ENCODE assay signal across 8 cellular contexts in genomic region chr9:76658510-76659231, GRCh38.
DNase-seq lines count a peak whose midpoint lies in the region; ATAC-seq, FAIRE-seq and TF ChIP-seq lines count a peak whose summit lies in the region.

No MANE protein-coding gene starts in this region.

- H3K27me3 ChIP-seq in kidney epithelial cell (ENCODE audit: control insufficient read depth, insufficient read depth, low read length) (no peaks in the 10 kb centered on the region), ovary (no peaks in the 10 kb centered on the region)

- WGBS in ovary, 3 donors: 45 to 60% (median 50%) methylated on average over 6 of the region's 6 CpGs

- ATAC-seq in HG02798 (IDR thresholded peaks at IDR 0.05; ENCODE audit: poor library complexity, unreplicated experiment): peak; percentile 88

- H3K4me3 ChIP-seq in astrocyte of the cerebellum (ENCODE audit: low read depth, low read length) (no peak overlapping the region), kidney epithelial cell (ENCODE audit: low read depth, low read length) (no peak overlapping the region), ovary (no peak overlapping the region)

- no peak overlapping the region for H3K27ac ChIP-seq in ovary

- in situ Hi-C loops in GM13976 (cut with MboI; ENCODE audit: low sequenced_read_pairs, unreplicated experiment) (loop anchor here (5.0 to 10.0 kb wide), 2 partner anchors 64 to 206 kb away; no protein-coding TSS in a partner anchor), astrocyte of the cerebellum (cut with HindIII; ENCODE audit: low sequenced_read_pairs) (no loop called here)

- DNase-seq in AG08396 (ENCODE audit: low spot score) (peak; percentile 53), GM13976 (ENCODE audit: low spot score) (peak; percentile 62), NCI-H146 (lab: John Stamatoyannopoulos, UW) (peak; percentile 13), astrocyte of the cerebellum (ENCODE audit: low read depth) (peak; percentile 68), kidney epithelial cell (ENCODE audit: low read depth) (no peak), urothelium cell line (ENCODE audit: low spot score) (peak; percentile 56), ovary (no peak)

- intact Hi-C loops in ovary (cut with DNase I): no loop called here

- H3K36me3 ChIP-seq in kidney epithelial cell (ENCODE audit: control insufficient read depth, insufficient read depth, low read length) (no peaks in the 10 kb centered on the region), ovary (no peaks in the 10 kb centered on the region)

- peak; percentile 45 for TF ChIP-seq CTCF in GM13976 (IDR thresholded peaks at IDR 0.05; ENCODE audit: borderline replicate concordance, control extremely low read depth, extremely low read depth, insufficient read depth, missing control alignments)
- TF ChIP-seq CTCF in astrocyte of the cerebellum (IDR thresholded peaks at IDR 0.05; ENCODE audit: low read depth, low read length, missing control alignments): peak; percentile 62
- peak; percentile 56 for TF ChIP-seq CTCF in kidney epithelial cell (IDR thresholded peaks at IDR 0.05; ENCODE audit: insufficient read depth, low read length, poor library complexity, severe bottlenecking)
- no peak for TF ChIP-seq CTCF in ovary (IDR thresholded peaks at IDR 0.05)

- H3K4me1 ChIP-seq in ovary (ENCODE audit: insufficient read depth): no peaks in the 10 kb centered on the region

- no peak for TF ChIP-seq POLR2A in ovary (IDR thresholded peaks at IDR 0.05)

- no peaks in the 10 kb centered on the region for H3K9me3 ChIP-seq in ovary

- FAIRE-seq in urothelium cell line (lab: Jason Lieb, UNC): no peak

- no peak for TF ChIP-seq EP300 in ovary (IDR thresholded peaks at IDR 0.05)

Comparison
In these comparisons a context has a peak if more than half of its experiments do, and no peak if none do; other contexts are left out.
1. DNase-seq: peak in AG08396 (single experiment), GM13976 (single experiment), NCI-H146 (single experiment), astrocyte of the cerebellum (single experiment) and urothelium cell line (single experiment); none in kidney epithelial cell (single experiment) and ovary (0 of 5).
2. CTCF ChIP-seq: peak in GM13976 (single experiment), astrocyte of the cerebellum (single experiment) and kidney epithelial cell (single experiment); none in ovary (0 of 3).